In the genomic region with DNA sequence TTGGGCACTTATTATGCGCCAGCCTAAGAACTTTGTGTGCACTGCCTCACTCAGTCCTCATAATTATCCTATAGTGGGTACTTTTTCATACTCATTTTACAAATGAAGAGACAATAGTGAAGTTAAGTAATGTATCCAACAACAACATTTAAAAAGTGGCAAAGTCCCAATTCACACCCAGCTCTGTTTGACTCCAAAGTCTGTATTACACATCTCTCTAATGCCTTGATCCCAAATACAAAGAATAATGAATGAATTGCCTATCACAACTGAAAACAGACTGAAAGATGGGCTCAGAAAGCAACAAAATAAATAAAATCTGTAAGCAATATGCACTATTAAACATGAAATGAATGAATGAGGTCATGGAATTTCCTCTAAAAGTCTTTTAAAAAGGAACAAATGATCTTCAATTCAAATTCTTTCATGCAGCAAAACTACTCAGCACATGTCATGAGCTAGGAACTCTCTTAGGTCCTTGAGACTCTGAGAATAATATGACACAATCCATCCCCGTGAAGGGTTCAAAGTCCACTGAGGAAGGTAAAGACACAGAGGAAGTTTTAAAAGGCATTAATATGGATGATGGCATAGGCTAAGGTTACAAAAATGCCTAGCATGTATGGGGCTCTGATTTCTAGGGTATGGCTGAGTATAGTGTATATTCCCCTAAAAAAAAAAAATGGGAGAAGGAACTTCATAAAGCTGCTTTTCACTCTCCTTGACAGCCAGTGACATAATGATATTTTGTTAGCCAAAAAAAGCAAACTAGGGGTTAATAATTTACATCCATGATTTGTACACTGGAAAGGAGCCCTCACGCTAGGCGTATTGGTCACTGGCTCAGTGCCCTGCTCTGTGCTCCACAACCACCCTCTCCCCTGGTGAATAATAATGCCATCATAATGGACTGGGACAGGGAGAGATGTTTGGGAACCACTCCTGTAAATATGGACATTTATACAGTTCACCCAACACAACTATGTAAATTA, we compare ENCODE assay signal across 24 cellular contexts.
DNase-seq lines count a peak whose midpoint lies in the region; ATAC-seq and TF ChIP-seq lines count a peak whose summit lies in the region.
"Had no signal": no experiment of that assay in that cellular context is flagged by ENCODE, and none has a peak within 500 bp of the region (broad histone marks: within the 10 kb centered on the region; RNA-seq: fewer than 3 reads in every experiment).

No MANE protein-coding gene starts in this region.

- TF ChIP-seq CTCF in heart left ventricle (IDR thresholded peaks at IDR 0.05) (no peak), epithelial cell of proximal tubule (conservative IDR thresholded peaks at IDR 0.05; ENCODE audit: low read depth, low read length) (no peak), right lobe of liver (IDR thresholded peaks at IDR 0.05) (no peak), lower lobe of right lung (IDR thresholded peaks at IDR 0.05) (no peak)

- 76 to 90% (median 84%) methylated on average over 4 of the region's 4 CpGs for WGBS in heart left ventricle, 4 donors
- 38% methylated on average over 4 of the region's 4 CpGs for WGBS in right lobe of liver (ENCODE audit: insufficient coverage, low coverage, low lambda C conversion rate, missing lambda C conversion rate)

- ATAC-seq in Right ventricle myocardium inferior (no peak), heart left ventricle (no peak), right lobe of liver (peak; percentile 81 to 97 (median 91)), lower lobe of right lung (no peak)
- ATAC-seq: gastrocnemius medialis had no signal

- TF ChIP-seq POLR2A in heart left ventricle (IDR thresholded peaks at IDR 0.05) (no peak), right lobe of liver (IDR thresholded peaks at IDR 0.05) (no peak)

- DNase-seq in Right ventricle myocardium inferior (ENCODE audit: missing footprints) (peak; percentile 41), heart left ventricle (no peak), epithelial cell of proximal tubule (ENCODE audit: low read depth) (peak; percentile 93), right lobe of liver (peak in 1 of 3 donors; percentile 63), H4 (ENCODE audit: low spot score) (no peak), lower lobe of right lung (no peak)
- no peak for DNase-seq in activated naive CD4-positive, alpha-beta T cell treated with Interleukin-2 at 50 U/mL for 16 hours
- no peak for DNase-seq in activated T-cell treated with anti-CD3 and anti-CD28 coated beads, Interleukin-2, amount 50 U/mL, for 1 hour
- DNase-seq: activated CD4-positive, alpha-beta T cell treated with anti-CD3 and anti-CD28 coated beads for 4 hours; activated CD8-positive, alpha-beta memory T cell treated with anti-CD3 and anti-CD28 coated beads for 24 hours; activated T-cell treated with anti-CD3 and anti-CD28 coated beads, Interleukin-2, amount 50 U/mL, for 24 hours; CD8-positive, alpha-beta memory T cell; endodermal cell; esophagus squamous epithelium; gastrocnemius medialis; KG1; NCI-H1417; NCI-H446 treated with DMSO at 0.1 percent for 48 hours; NCI-H82; stimulated activated CD4-positive, alpha-beta T cell treated with anti-CD3 and anti-CD28 coated beads, Interleukin-4, amount 100 ng/mL, for 24 hours; substantia nigra had no signal

- intact Hi-C loops in Right ventricle myocardium inferior (cut with DNase I) (no loop called here), heart left ventricle (cut with DNase I) (no loop called here), right lobe of liver (cut with DNase I) (loop anchor here in 1 of 2 donors (10.0 kb wide), 1 partner anchor 112 kb away; no protein-coding TSS in a partner anchor), lower lobe of right lung (cut with DNase I) (no loop called here)

- H3K4me1 ChIP-seq in heart left ventricle: no peaks in the 10 kb centered on the region
- peaks cover 0 to 11% (median 4%) of the 10 kb centered on the region in 4 donors for H3K4me1 ChIP-seq in right lobe of liver
- no peaks in the 10 kb centered on the region for H3K4me1 ChIP-seq in lower lobe of right lung
- H3K4me1 ChIP-seq: esophagus squamous epithelium, gastrocnemius medialis, right atrium auricular region had no signal

- H3K27ac ChIP-seq in heart left ventricle (no peak overlapping the region), right lobe of liver (peak overlapping the region in 1 of 3 donors; percentile 11), lower lobe of right lung (no peak overlapping the region)
- H3K27ac ChIP-seq: esophagus squamous epithelium, gastrocnemius medialis, parathyroid adenoma, right atrium auricular region had no signal

- H3K4me3 ChIP-seq in heart left ventricle: no peak overlapping the region
- no peak overlapping the region for H3K4me3 ChIP-seq in epithelial cell of proximal tubule (ENCODE audit: low read depth, low read length)
- no peak overlapping the region for H3K4me3 ChIP-seq in right lobe of liver
- H3K4me3 ChIP-seq in lower lobe of right lung: no peak overlapping the region
- H3K4me3 ChIP-seq: esophagus squamous epithelium, gastrocnemius medialis, lung, right atrium auricular region had no signal

- H3K36me3 ChIP-seq in heart left ventricle (no peaks in the 10 kb centered on the region), right lobe of liver (no peaks in the 10 kb centered on the region), lower lobe of right lung (no peaks in the 10 kb centered on the region)
- H3K36me3 ChIP-seq: esophagus squamous epithelium, gastrocnemius medialis, right atrium auricular region had no signal

- H3K9me3 ChIP-seq in heart left ventricle: peaks cover 0 to 35% (median 13%) of the 10 kb centered on the region in 12 donors
- H3K9me3 ChIP-seq in right lobe of liver: no peaks in the 10 kb centered on the region
- peaks cover 17% of the 10 kb centered on the region for H3K9me3 ChIP-seq in lower lobe of right lung
- H3K9me3 ChIP-seq: gastrocnemius medialis had no signal

- H3K27me3 ChIP-seq in heart left ventricle: no peaks in the 10 kb centered on the region
- H3K27me3 ChIP-seq in right lobe of liver: no peaks in the 10 kb centered on the region
- H3K27me3 ChIP-seq in lower lobe of right lung (ENCODE audit: low read depth): no peaks in the 10 kb centered on the region
- H3K27me3 ChIP-seq: esophagus squamous epithelium, gastrocnemius medialis, right atrium auricular region had no signal

Comparison
In these comparisons a context has a peak if more than half of its experiments do, and no peak if none do; other contexts are left out.
1. DNase-seq: peak in Right ventricle myocardium inferior (single experiment) and epithelial cell of proximal tubule (single experiment); none in heart left ventricle (0 of 5), activated naive CD4-positive, alpha-beta T cell treated with Interleukin-2 at 50 U/mL for 16 hours (single experiment), H4 (single experiment), lower lobe of right lung (single experiment) and activated T-cell treated with anti-CD3 and anti-CD28 coated beads, Interleukin-2, amount 50 U/mL, for 1 hour (single experiment).
2. ATAC-seq: peak in right lobe of liver (4 of 4); none in Right ventricle myocardium inferior (single experiment), heart left ventricle (0 of 4) and lower lobe of right lung (0 of 2).